15 cellular contexts compared by ENCODE assay signal in genomic region chr2:121233486-121234110, GRCh38. TPM values are rescaled to one million over a fixed set of nuclear protein-coding genes. Genes with fewer than 3 reads are reported as not detected.
DNase-seq lines count a peak whose midpoint lies in the region; ATAC-seq and TF ChIP-seq lines count a peak whose summit lies in the region.
"Had no signal": no experiment of that assay in that cellular context is flagged by ENCODE, and none has a peak within 500 bp of the region (broad histone marks: within the 10 kb centered on the region; RNA-seq: fewer than 3 reads in every experiment).

No MANE protein-coding gene starts in this region.

- H4K20me1 ChIP-seq in GM23338 (replicated peaks; ENCODE audit: insufficient read depth) = no peaks in the 10 kb centered on the region
- H4K20me1 ChIP-seq in GM23248 (ENCODE audit: insufficient read depth) = no peaks in the 10 kb centered on the region

- H3K27ac ChIP-seq in GM23338 (ENCODE audit: low read depth) (no peak overlapping the region), lower lobe of right lung (no peak overlapping the region), spleen (no peak overlapping the region), GM23248 (no peak overlapping the region)

- H3K27ac Mint-ChIP-seq in GM23338 (no peak overlapping the region), chondrocyte (ENCODE audit: unreplicated experiment) (no peak overlapping the region)
- H3K27ac Mint-ChIP-seq: CD14-positive monocyte; CD8-positive, alpha-beta T cell had no signal

- ATAC-seq in GM23338 = peak; percentile 48; the same call in 2 of the 3 replicates
- no peak for ATAC-seq in lower lobe of right lung
- ATAC-seq: CD8-positive, alpha-beta T cell had no signal

- H3K4me1 ChIP-seq in GM23338 (ENCODE audit: insufficient read depth) (no peaks in the 10 kb centered on the region), lower lobe of right lung (no peaks in the 10 kb centered on the region), spleen (no peaks in the 10 kb centered on the region), GM23248 (ENCODE audit: insufficient read depth) (no peaks in the 10 kb centered on the region)
- H3K4me1 ChIP-seq: HAP-1 had no signal

- H3K79me2 ChIP-seq in GM23338 (replicated peaks; ENCODE audit: insufficient read depth) (no peaks in the 10 kb centered on the region), GM23248 (ENCODE audit: insufficient read depth) (no peaks in the 10 kb centered on the region)

- no peaks in the 10 kb centered on the region for H3K36me3 ChIP-seq in GM23338 (ENCODE audit: insufficient read depth)
- peaks cover 17% of the 10 kb centered on the region for H3K36me3 ChIP-seq in lower lobe of right lung
- H3K36me3 ChIP-seq in spleen = peaks cover 0 to 45% (median 2%) of the 10 kb centered on the region in 6 donors
- H3K36me3 ChIP-seq in GM23248 (ENCODE audit: low read depth) = no peaks in the 10 kb centered on the region

- H3K36me3 Mint-ChIP-seq in GM23338 (ENCODE audit: low read depth) (no peaks in the 10 kb centered on the region), chondrocyte (ENCODE audit: low read depth) (no peaks in the 10 kb centered on the region)
- H3K36me3 Mint-ChIP-seq: CD14-positive monocyte; CD8-positive, alpha-beta T cell had no signal

- 68 to 86% (median 80%) methylated on average over 8 to 11 of the region's 11 CpGs for WGBS in spleen, 5 donors
- 46 to 53% methylated on average over 11 of the region's 11 CpGs for WGBS in GM23248 (ENCODE audit: low coverage in 1 of 2, low lambda C conversion rate in 2 of 2, missing lambda C conversion rate in 2 of 2), 2 experiments

- in situ Hi-C loops in GM23248 (cut with MboI) = no loop called here

- no peaks in the 10 kb centered on the region for H3K9me2 ChIP-seq in GM23338 (ENCODE audit: insufficient read depth)
- no peaks in the 10 kb centered on the region for H3K9me2 ChIP-seq in GM23248 (ENCODE audit: insufficient read depth)

- no peak overlapping the region for H2AFZ ChIP-seq in GM23338
- no peak overlapping the region for H2AFZ ChIP-seq in GM23248

- intact Hi-C loops in lower lobe of right lung (cut with DNase I) = no loop called here
- intact Hi-C loops in spleen (cut with DNase I; ENCODE audit: low total_unique reads) = no loop called here

- TF ChIP-seq CTCF in GM23338 (conservative IDR thresholded peaks at IDR 0.05; ENCODE audit: low read depth in 2 of 2) = no peak
- no peak for TF ChIP-seq CTCF in chondrocyte (IDR thresholded peaks at IDR 0.05)
- no peak for TF ChIP-seq CTCF in lower lobe of right lung (IDR thresholded peaks at IDR 0.05)
- TF ChIP-seq CTCF in spleen (IDR thresholded peaks at IDR 0.05 in 8 of 11, conservative IDR thresholded peaks at IDR 0.05 in 3 of 11) = no peak

- no peaks in the 10 kb centered on the region for H3F3A ChIP-seq in GM23338 (replicated peaks; ENCODE audit: low read depth)
- no peaks in the 10 kb centered on the region for H3F3A ChIP-seq in GM23248 (ENCODE audit: insufficient read depth)

- H3K27me3 ChIP-seq in GM23338 (ENCODE audit: insufficient read depth) = no peaks in the 10 kb centered on the region
- no peaks in the 10 kb centered on the region for H3K27me3 ChIP-seq in lower lobe of right lung (ENCODE audit: low read depth)
- H3K27me3 ChIP-seq in spleen (replicated peaks in 1 of 7) = peaks cover 0 to 4% (median 0%) of the 10 kb centered on the region in 7 donors
- H3K27me3 ChIP-seq in GM23248 (replicated peaks; ENCODE audit: insufficient read depth) = peaks cover 3% of the 10 kb centered on the region; the same call in 1 of the 2 replicates

- H3K9ac ChIP-seq in GM23248 = no peak overlapping the region

- H3K4me3 Mint-ChIP-seq in GM23338 (no peak overlapping the region), chondrocyte (ENCODE audit: unreplicated experiment) (no peak overlapping the region)
- H3K4me3 Mint-ChIP-seq: CD14-positive monocyte; CD8-positive, alpha-beta T cell had no signal

- H3K4me3 ChIP-seq in GM23338 (no peak overlapping the region), lower lobe of right lung (no peak overlapping the region), spleen (no peak overlapping the region), GM23248 (no peak overlapping the region)
- H3K4me3 ChIP-seq: HAP-1 had no signal

- H3K27me3 Mint-ChIP-seq in GM23338 (ENCODE audit: insufficient read depth, low read depth, poor library complexity) = peaks cover 10% of the 10 kb centered on the region
- peaks cover 27% of the 10 kb centered on the region for H3K27me3 Mint-ChIP-seq in chondrocyte (ENCODE audit: low read depth)

- H3K4me2 ChIP-seq in GM23338 (no peak overlapping the region), GM23248 (ENCODE audit: unreplicated experiment) (no peak overlapping the region)

- DNase-seq in GM23338 (ENCODE audit: low spot score) (no peak), chondrocyte (ENCODE audit: low spot score) (peak; percentile 75), lower lobe of right lung (peak; percentile 40), spleen (peak; percentile 61), NCI-H2227 (lab: John Stamatoyannopoulos, UW; ENCODE audit: unreplicated experiment) (no peak), T1000 (lab: John Stamatoyannopoulos, UW) (no peak), GM23248 (no peak)
- DNase-seq: ACHN; CD8-positive, alpha-beta T cell; COR-L47; DMS153; DMS79 treated with DMSO at 0.1 percent for 48 hours; EL had no signal

- TF ChIP-seq POLR2A in spleen (IDR thresholded peaks at IDR 0.05) = no peak

- H3K9me3 ChIP-seq in lower lobe of right lung (no peaks in the 10 kb centered on the region), spleen (no peaks in the 10 kb centered on the region), GM23248 (ENCODE audit: low read depth) (no peaks in the 10 kb centered on the region)
- H3K9me3 ChIP-seq: HAP-1 had no signal

- no peaks in the 10 kb centered on the region for H3K4me1 Mint-ChIP-seq in GM23338
- peaks cover 3% of the 10 kb centered on the region for H3K4me1 Mint-ChIP-seq in chondrocyte (ENCODE audit: low read depth)

- H3K9me3 Mint-ChIP-seq in GM23338 (no peaks in the 10 kb centered on the region), chondrocyte (ENCODE audit: low read depth) (no peaks in the 10 kb centered on the region)
- H3K9me3 Mint-ChIP-seq: CD14-positive monocyte; CD8-positive, alpha-beta T cell had no signal

TF ChIP-seq in GM23338, 12 proteins besides CTCF, POLR2A, EP300 and RAD21:
- TF ChIP-seq POLR2AphosphoS5 (IDR thresholded peaks at IDR 0.05; ENCODE audit: low read depth) (no peak), STAT1 (IDR thresholded peaks at IDR 0.05; ENCODE audit: unreplicated experiment) (no peak), ETS1 (IDR thresholded peaks at IDR 0.05) (no peak), EZH2phosphoT487 (IDR thresholded peaks at IDR 0.05; ENCODE audit: unreplicated experiment) (no peak)

RNA-seq across cellular contexts. Expression of gene TFCP2L1, which starts 51.4 kb away (rescaled TPM):
- 4.5 and 6.4 TPM in 2 replicates for total RNA-seq in GM23338 (2014; rRNA removed; shearing (Covaris generic))
- polyA plus RNA-seq in GM23338 (2016; fragmentation: Nextera tagmentation; extraction: Ambion mirVana) (0.94 and 1.2 TPM in 2 replicates), spleen (1 to 10 TPM in 1 of 3 donors, under 1 TPM in 2; 0.15 to 1.8 (median 0.39) TPM), GM23248 (2016; fragmentation: Nextera tagmentation; extraction: Ambion mirVana) (not detected in 2 replicates)
- total RNA-seq in chondrocyte (0.02 TPM in 1 of 3 replicates, not detected in the others), lower lobe of right lung (19.2 TPM), spleen (1 to 10 TPM; 2.4 to 8.9 (median 5.2) TPM)
- total RNA-seq in GM23248 (2014; rRNA removed; shearing (Covaris generic)) = not detected in 2 replicates

Comparison
In these comparisons a context has a peak if more than half of its experiments do, and no peak if none do; other contexts are left out.
1. DNase-seq: peak in chondrocyte (single experiment), lower lobe of right lung (single experiment) and spleen (single experiment); none in GM23338 (single experiment), NCI-H2227 (single experiment), T1000 (single experiment) and GM23248 (single experiment).